16 cellular contexts compared by ENCODE assay signal in the genomic region with DNA sequence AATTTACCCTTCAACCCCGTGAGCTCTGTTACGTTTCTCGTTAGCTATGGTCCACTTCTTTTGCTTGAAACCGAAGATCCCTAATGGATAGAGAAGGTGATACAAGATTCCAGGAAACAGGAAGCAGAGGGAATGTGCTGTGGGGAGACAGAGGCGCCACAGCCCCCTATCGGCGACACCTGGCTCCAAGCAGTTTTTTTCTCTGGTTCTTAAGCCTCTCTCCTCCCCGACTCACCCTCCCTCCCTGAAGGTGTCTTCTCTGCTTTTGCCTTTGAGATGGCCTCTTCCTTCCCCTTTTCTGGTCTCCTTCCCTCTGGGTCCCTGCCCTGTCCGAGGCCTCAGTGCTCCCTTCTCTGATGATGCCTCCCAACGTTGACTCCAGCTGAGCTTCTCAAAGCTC. TPM values are rescaled to one million over a fixed set of nuclear protein-coding genes. Genes with fewer than 3 reads are reported as not detected.
DNase-seq lines count a peak whose midpoint lies in the region; ATAC-seq, FAIRE-seq and TF ChIP-seq lines count a peak whose summit lies in the region.
"Had no signal": no experiment of that assay in that cellular context is flagged by ENCODE, and none has a peak within 500 bp of the region (broad histone marks: within the 10 kb centered on the region; RNA-seq: fewer than 3 reads in every experiment).

No MANE protein-coding gene starts in this region.

- TF ChIP-seq CTCF in bronchial epithelial cell (IDR thresholded peaks at IDR 0.05; ENCODE audit: insufficient read depth, low read length, severe bottlenecking) (no peak), spleen (IDR thresholded peaks at IDR 0.05 in 8 of 11, conservative IDR thresholded peaks at IDR 0.05 in 3 of 11) (peak in 1 of 11 experiments; percentile 19)

- DNase-seq in activated CD4-positive, alpha-beta memory T cell treated with anti-CD3 and anti-CD28 coated beads for 36 hours = no peak
- no peak for DNase-seq in activated CD4-positive, alpha-beta memory T cell treated with anti-CD3 and anti-CD28 coated beads, Interleukin-2, amount 10 ng/mL, durations not matched to agents 7 days and 5 days
- peak; percentile 54 for DNase-seq in MV-4-11 (lab: John Stamatoyannopoulos, UW)
- DNase-seq in bronchial epithelial cell (ENCODE audit: low read depth) = no peak
- DNase-seq in spleen = no peak
- no peak for DNase-seq in SIG-M5 (lab: John Stamatoyannopoulos, UW)
- DNase-seq in RKO (ENCODE audit: low spot score) = no peak
- DNase-seq in aorta = no peak
- DNase-seq: activated CD4-positive, alpha-beta T cell treated with anti-CD3 and anti-CD28 coated beads, Interleukin-2, amount 50 U/mL, for 4 hours; anterior cingulate cortex; NCI-H1930; stimulated activated CD4-positive, alpha-beta T cell treated with anti-CD3 and anti-CD28 coated beads, Interleukin-4, amount 100 ng/mL, for 1 hour; thyroid gland had no signal

- CTCF ChIA-PET in activated CD4-positive, alpha-beta memory T cell treated with anti-CD3 and anti-CD28 coated beads for 36 hours (lab: Charles Lee) = interaction anchor here (1.0 to 3.7 kb wide), 5 partner anchors 16 to 74 kb away, joined by 3 to 29 read pairs (median 3); no protein-coding TSS in a partner anchor
- CTCF ChIA-PET in activated CD4-positive, alpha-beta memory T cell treated with anti-CD3 and anti-CD28 coated beads, Interleukin-2, amount 10 ng/mL, durations not matched to agents 7 days and 5 days (lab: Charles Lee) = no interaction called here

- peak; percentile 13 for FAIRE-seq in bronchial epithelial cell (lab: Jason Lieb, UNC)

- H3K27ac ChIP-seq in spleen = peak overlapping the region in 7 of 8 donors; percentile 56 to 88 (median 79)
- H3K27ac ChIP-seq in aorta (ENCODE audit: low read depth in 1 of 2, low read length in 2 of 2) = no peak overlapping the region
- H3K27ac ChIP-seq: epithelial cell of prostate, thyroid gland had no signal

- H3K4me3 ChIP-seq in bronchial epithelial cell (ENCODE audit: low read depth, low read length) = no peak overlapping the region
- peak overlapping the region in 1 of 8 donors; percentile 58 for H3K4me3 ChIP-seq in spleen
- no peak overlapping the region for H3K4me3 ChIP-seq in aorta (ENCODE audit: low read length in 2 of 2)
- H3K4me3 ChIP-seq: thyroid gland had no signal

- no peaks in the 10 kb centered on the region for H3K9me3 ChIP-seq in spleen
- H3K9me3 ChIP-seq in aorta (ENCODE audit: control insufficient read depth, low read length) = no peaks in the 10 kb centered on the region
- H3K9me3 ChIP-seq: thyroid gland had no signal

- H3K4me1 Mint-ChIP-seq in activated CD4-positive, alpha-beta memory T cell treated with anti-CD3 and anti-CD28 coated beads for 36 hours (ENCODE audit: low read depth) = peaks cover 50% of the 10 kb centered on the region
- H3K4me1 Mint-ChIP-seq in activated CD4-positive, alpha-beta memory T cell treated with anti-CD3 and anti-CD28 coated beads, Interleukin-2, amount 10 ng/mL, durations not matched to agents 7 days and 5 days = peaks cover 27% of the 10 kb centered on the region

- no peak for ATAC-seq in aorta (ENCODE audit: low FRiP score)

- no peaks in the 10 kb centered on the region for H3K9me3 Mint-ChIP-seq in activated CD4-positive, alpha-beta memory T cell treated with anti-CD3 and anti-CD28 coated beads for 36 hours
- H3K9me3 Mint-ChIP-seq in activated CD4-positive, alpha-beta memory T cell treated with anti-CD3 and anti-CD28 coated beads, Interleukin-2, amount 10 ng/mL, durations not matched to agents 7 days and 5 days = no peaks in the 10 kb centered on the region

- peak overlapping the region; percentile 4 for H3K4me3 Mint-ChIP-seq in activated CD4-positive, alpha-beta memory T cell treated with anti-CD3 and anti-CD28 coated beads for 36 hours
- H3K4me3 Mint-ChIP-seq in activated CD4-positive, alpha-beta memory T cell treated with anti-CD3 and anti-CD28 coated beads, Interleukin-2, amount 10 ng/mL, durations not matched to agents 7 days and 5 days = no peak overlapping the region

- H3K36me3 Mint-ChIP-seq in activated CD4-positive, alpha-beta memory T cell treated with anti-CD3 and anti-CD28 coated beads for 36 hours = no peaks in the 10 kb centered on the region
- H3K36me3 Mint-ChIP-seq in activated CD4-positive, alpha-beta memory T cell treated with anti-CD3 and anti-CD28 coated beads, Interleukin-2, amount 10 ng/mL, durations not matched to agents 7 days and 5 days (ENCODE audit: low read depth) = no peaks in the 10 kb centered on the region

- WGBS in spleen, 5 donors = 27 to 46% (median 33%) methylated on average over 10 of the region's 10 CpGs
- WGBS in aorta, 2 donors = 64 to 73% methylated on average over 10 of the region's 10 CpGs

- POLR2A ChIA-PET in activated CD4-positive, alpha-beta memory T cell treated with anti-CD3 and anti-CD28 coated beads for 36 hours (lab: Charles Lee) = interaction anchor here (2.9 kb wide), 1 partner anchor 11 kb away, joined by 27 read pairs; no protein-coding TSS in a partner anchor
- POLR2A ChIA-PET in activated CD4-positive, alpha-beta memory T cell treated with anti-CD3 and anti-CD28 coated beads, Interleukin-2, amount 10 ng/mL, durations not matched to agents 7 days and 5 days (lab: Charles Lee) = interaction anchor here (1.5 kb wide), 1 partner anchor 8 kb away, joined by 3 read pairs; no protein-coding TSS in a partner anchor

- no peaks in the 10 kb centered on the region for H3K36me3 ChIP-seq in bronchial epithelial cell (ENCODE audit: control insufficient read depth, insufficient read depth, low read length)
- no peaks in the 10 kb centered on the region for H3K36me3 ChIP-seq in spleen
- H3K36me3 ChIP-seq in aorta (ENCODE audit: control insufficient read depth in 1 of 2, insufficient read depth in 2 of 2, low read length in 1 of 2) = no peaks in the 10 kb centered on the region
- H3K36me3 ChIP-seq: thyroid gland had no signal

- H3K27ac Mint-ChIP-seq in activated CD4-positive, alpha-beta memory T cell treated with anti-CD3 and anti-CD28 coated beads for 36 hours = no peak overlapping the region
- no peak overlapping the region for H3K27ac Mint-ChIP-seq in activated CD4-positive, alpha-beta memory T cell treated with anti-CD3 and anti-CD28 coated beads, Interleukin-2, amount 10 ng/mL, durations not matched to agents 7 days and 5 days

- H3K4me1 ChIP-seq in spleen (peaks cover 4 to 58% (median 31%) of the 10 kb centered on the region in 6 donors), aorta (ENCODE audit: control insufficient read depth in 1 of 2, insufficient read depth in 2 of 2, low read length in 2 of 2) (no peaks in the 10 kb centered on the region)
- H3K4me1 ChIP-seq: thyroid gland had no signal

- peaks cover 10% of the 10 kb centered on the region for H3K27me3 ChIP-seq in bronchial epithelial cell (ENCODE audit: control insufficient read depth, insufficient read depth, low read length)
- H3K27me3 ChIP-seq in spleen (replicated peaks in 1 of 7) = peaks cover 0 to 13% (median 0%) of the 10 kb centered on the region in 7 donors
- H3K27me3 ChIP-seq in aorta (ENCODE audit: control insufficient read depth in 1 of 2, insufficient read depth in 2 of 2, low read length in 1 of 2) = no peaks in the 10 kb centered on the region
- H3K27me3 ChIP-seq: thyroid gland had no signal

- H3K27me3 Mint-ChIP-seq in activated CD4-positive, alpha-beta memory T cell treated with anti-CD3 and anti-CD28 coated beads for 36 hours = peaks cover 31% of the 10 kb centered on the region
- peaks cover 47% of the 10 kb centered on the region for H3K27me3 Mint-ChIP-seq in activated CD4-positive, alpha-beta memory T cell treated with anti-CD3 and anti-CD28 coated beads, Interleukin-2, amount 10 ng/mL, durations not matched to agents 7 days and 5 days

- TF ChIP-seq POLR2A in spleen (IDR thresholded peaks at IDR 0.05) = no peak

- intact Hi-C loops in activated CD4-positive, alpha-beta memory T cell treated with anti-CD3 and anti-CD28 coated beads for 36 hours (cut with micrococcal nuclease) = loop anchor here (5.0 to 10.0 kb wide), 2 partner anchors 152 to 186 kb away; a partner anchor contains a TSS
- intact Hi-C loops in spleen (cut with DNase I; ENCODE audit: low total_unique reads) (no loop called here), aorta (cut with DNase I) (no loop called here)

RNA-seq across cellular contexts. Expression of a gene that starts 14.2 kb away (rescaled TPM):
- under 1 TPM in 1 of 2 experiments, not detected in 1; 0.17 TPM for total RNA-seq in activated CD4-positive, alpha-beta memory T cell treated with anti-CD3 and anti-CD28 coated beads for 36 hours
- total RNA-seq in activated CD4-positive, alpha-beta memory T cell treated with anti-CD3 and anti-CD28 coated beads, Interleukin-2, amount 10 ng/mL, durations not matched to agents 7 days and 5 days = not detected
- not detected in 2 replicates for total RNA-seq in bronchial epithelial cell
- 100 to 1,000 TPM in 2 of 7 donors, 10 to 100 TPM in 5; 18.6 to 163 (median 68.0) TPM for total RNA-seq in spleen
- polyA plus RNA-seq in spleen = 1 to 10 TPM; 1.2 to 5.6 (median 3.9) TPM
- total RNA-seq in aorta = 1 to 10 TPM; 1.4 to 7.3 TPM
- polyA plus RNA-seq in aorta = 1 to 10 TPM in 1 of 2 donors, not detected in 1; 4.4 TPM
- total RNA-seq: HT1080, osteocyte had no signal

RNA-seq across cellular contexts. Expression of a gene that starts 39.0 kb away (rescaled TPM):
- total RNA-seq in activated CD4-positive, alpha-beta memory T cell treated with anti-CD3 and anti-CD28 coated beads for 36 hours = 10 to 100 TPM; 43.9 to 44.3 TPM
- total RNA-seq in activated CD4-positive, alpha-beta memory T cell treated with anti-CD3 and anti-CD28 coated beads, Interleukin-2, amount 10 ng/mL, durations not matched to agents 7 days and 5 days = 10 to 100 TPM; 51.6 to 51.9 TPM
- total RNA-seq in bronchial epithelial cell (0.26 TPM in 1 of 2 replicates, not detected in the other), spleen (10 to 100 TPM in 1 of 7 donors, 1 to 10 TPM in 5, not detected in 1; 2.5 to 14.0 (median 7.2) TPM), aorta (1 to 10 TPM in 1 of 2 donors, not detected in 1; 1.4 TPM)
- polyA plus RNA-seq in spleen (1 to 10 TPM; 1.2 to 3.7 (median 2.1) TPM), aorta (1 to 10 TPM in 1 of 2 donors, not detected in 1; 2.0 TPM)

Comparison
In these comparisons a context has a peak if more than half of its experiments do, and no peak if none do; other contexts are left out.
1. H3K27ac ChIP-seq: peak in spleen (7 of 8); none in aorta (0 of 2).